Comparison of ENCODE assay signal across 1 cellular context in the genomic region with DNA sequence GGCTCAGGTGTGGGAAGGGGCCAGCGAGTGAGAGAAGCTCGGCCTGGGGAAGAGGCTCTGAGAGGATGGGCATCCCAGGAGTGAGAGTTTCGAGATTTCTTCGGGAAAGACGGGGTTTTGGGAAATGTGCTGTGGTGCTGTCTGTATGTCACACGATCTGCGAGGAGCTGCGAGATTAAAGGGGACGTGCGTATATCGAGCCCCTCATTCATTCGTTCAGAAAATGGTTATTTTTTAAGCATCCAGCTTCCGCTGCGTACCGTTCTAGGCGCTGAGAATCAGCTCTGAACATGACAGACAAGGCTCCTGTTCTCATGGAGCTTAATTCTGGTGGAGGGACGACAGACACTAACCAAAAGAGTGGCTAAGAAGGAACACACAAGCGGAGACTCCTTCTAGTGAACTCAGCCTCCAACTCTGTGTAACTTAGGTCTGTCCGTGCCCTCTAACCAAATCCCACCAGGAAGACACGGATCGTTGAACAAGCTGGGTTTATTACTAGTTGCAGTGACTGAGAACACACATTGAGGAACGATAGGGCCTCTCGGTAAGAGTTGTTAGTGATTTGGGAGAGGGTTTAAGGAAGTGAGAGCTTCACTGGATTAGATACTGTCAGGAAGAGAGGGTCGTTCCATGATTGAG.
A peak's percentile ranks its signal among the peaks of the same experiment; 100 is the strongest.
TF ChIP-seq lines count a peak whose summit lies in the region.

No MANE protein-coding gene starts in this region.

TF ChIP-seq in WTC11, 78 proteins besides CTCF, POLR2A, EP300 and RAD21 (continued from another document):
- TF ChIP-seq, protein P1, sequence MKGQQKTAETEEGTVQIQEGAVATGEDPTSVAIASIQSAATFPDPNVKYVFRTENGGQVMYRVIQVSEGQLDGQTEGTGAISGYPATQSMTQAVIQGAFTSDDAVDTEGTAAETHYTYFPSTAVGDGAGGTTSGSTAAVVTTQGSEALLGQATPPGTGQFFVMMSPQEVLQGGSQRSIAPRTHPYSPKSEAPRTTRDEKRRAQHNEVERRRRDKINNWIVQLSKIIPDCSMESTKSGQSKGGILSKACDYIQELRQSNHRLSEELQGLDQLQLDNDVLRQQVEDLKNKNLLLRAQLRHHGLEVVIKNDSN (CRISPR knock-in tag; IDR thresholded peaks at IDR 0.05), result peak; percentile 3; the same call in 1 of the 2 replicates
